Comparison of ENCODE assay signal across 8 cellular contexts in the genomic region with DNA sequence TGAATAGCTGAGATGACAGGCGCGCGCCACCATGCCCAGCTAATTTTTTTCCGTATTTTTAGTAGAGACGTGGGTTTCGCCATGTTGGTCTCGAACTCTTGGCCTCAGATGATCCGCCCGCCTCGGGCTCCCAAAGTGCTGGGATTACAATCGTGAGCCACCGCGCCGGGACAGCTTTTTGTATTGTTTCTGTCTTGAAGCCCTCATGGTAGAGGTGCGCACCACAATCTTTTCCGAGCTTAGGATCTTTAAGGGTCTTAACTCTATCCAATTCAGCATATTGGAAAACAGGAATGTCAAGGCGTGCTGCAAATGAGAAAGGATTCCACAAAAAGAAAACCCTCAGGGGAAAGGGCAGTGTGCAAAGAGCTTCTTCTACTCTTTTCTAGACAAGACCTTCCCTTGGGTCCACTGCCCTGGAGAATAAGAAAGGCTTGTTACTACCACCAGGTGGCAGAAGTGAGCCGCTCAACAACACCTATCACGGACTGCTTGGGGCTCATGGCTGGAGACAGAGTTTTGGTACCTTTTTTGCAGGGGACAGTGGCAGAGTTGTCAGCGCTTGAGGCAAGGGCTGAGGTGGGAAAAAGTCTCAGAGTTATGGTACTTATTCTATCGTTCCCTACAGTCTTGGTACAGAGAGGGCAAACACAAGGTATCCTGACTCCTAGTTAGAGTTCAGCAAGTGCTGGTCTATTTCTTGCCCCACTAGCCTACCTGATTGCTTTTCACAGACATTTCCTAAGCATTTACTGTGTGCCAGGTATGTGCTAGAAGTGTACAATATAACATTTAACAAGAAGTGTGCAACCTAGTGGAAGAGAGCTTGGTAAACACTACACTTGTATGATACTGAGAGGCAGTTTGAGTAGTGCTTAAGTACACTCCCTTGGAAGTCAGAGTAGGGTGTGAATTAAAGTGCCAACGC. TPM values are rescaled to one million over a fixed set of nuclear protein-coding genes. Genes with fewer than 3 reads are reported as not detected.
A peak's percentile ranks its signal among the peaks of the same experiment; 100 is the strongest.
DNase-seq lines count a peak whose midpoint lies in the region; ATAC-seq and TF ChIP-seq lines count a peak whose summit lies in the region.

No MANE protein-coding gene starts in this region.

- no peaks in the 10 kb centered on the region for H3K79me2 ChIP-seq in OCI-LY7 (ENCODE audit: insufficient read depth, low read depth, low read length)

- H3K9me3 ChIP-seq in OCI-LY7 (ENCODE audit: low read length), result no peaks in the 10 kb centered on the region

- no peaks in the 10 kb centered on the region for H4K20me1 ChIP-seq in OCI-LY7 (ENCODE audit: insufficient read depth, low read length)

- peak; percentile 62 for ATAC-seq in GM19328 (IDR thresholded peaks at IDR 0.05; ENCODE audit: unreplicated experiment)

- CTCF ChIA-PET in OCI-LY7 (lab: Charles Lee; ENCODE audit: unreplicated experiment), result interaction anchor here (0.5 to 2.1 kb wide), 15 partner anchors 21 to 156 kb away, joined by 3 to 11 read pairs (median 4); partner anchors contain the start of genes AAAS and SP1

- no peaks in the 10 kb centered on the region for H3K9me2 ChIP-seq in OCI-LY7 (ENCODE audit: insufficient read depth, low read length)

- BruUV-seq in OCI-LY7 (replicated peaks; lab: Mats Ljungman, UMichigan), result no TSS peak

- no peak overlapping the region for H3K4me2 ChIP-seq in OCI-LY7 (ENCODE audit: low read length)

- TF ChIP-seq CTCF in OCI-LY7 (conservative IDR thresholded peaks at IDR 0.05; ENCODE audit: low read length) (peak; percentile 93), epithelial cell of proximal tubule (conservative IDR thresholded peaks at IDR 0.05; ENCODE audit: low read depth, low read length) (peak; percentile 91)

- POLR2A ChIA-PET in OCI-LY7 (lab: Charles Lee), result interaction anchor here (0.5 to 2.8 kb wide), 6 partner anchors 9 to 228 kb away, joined by 3 to 9 read pairs (median 5); partner anchors contain the start of gene SP1

- peak; percentile 94 for DNase-seq in Ammon's horn (ENCODE audit: low spot score)
- DNase-seq in Jurkat, Clone E6-1 (ENCODE audit: low read depth, low spot score), result peak; percentile 81
- peak; percentile 88 for DNase-seq in OCI-LY7 (ENCODE audit: low spot score)
- peak; percentile 81 for DNase-seq in activated CD8-positive, alpha-beta memory T cell treated with anti-CD3 and anti-CD28 coated beads, Interleukin-2, amount 50 U/mL, for 4 hours
- DNase-seq in epithelial cell of proximal tubule (ENCODE audit: low read depth), result no peak
- DNase-seq in myocyte (ENCODE audit: low read depth), result peak; percentile 86
- DNase-seq in stimulated activated CD8-positive, alpha-beta memory T cell treated with anti-CD3 and anti-CD28 coated beads, Interleukin-7, amount 100 ng/mL, for 48 hours (ENCODE audit: extremely low read depth in 1 of 2, low read depth in 1 of 2), result peak; percentile 54 to 67

- H3K36me3 ChIP-seq in OCI-LY7 (ENCODE audit: insufficient read depth, low read length), result no peaks in the 10 kb centered on the region

- H3K4me1 ChIP-seq in OCI-LY7 (ENCODE audit: insufficient read depth, low read length, poor library complexity, severe bottlenecking), result no peaks in the 10 kb centered on the region

- intact Hi-C loops in OCI-LY7 (cut with micrococcal nuclease; ENCODE audit: unreplicated experiment), result loop anchor here (1.0 kb wide), 3 partner anchors 27 to 156 kb away; no protein-coding TSS in a partner anchor

- H2AFZ ChIP-seq in OCI-LY7 (ENCODE audit: low read length), result peak overlapping the region; percentile 44; the same call in 1 of the 2 replicates

- no peak overlapping the region for H3K4me3 ChIP-seq in Jurkat, Clone E6-1 (ENCODE audit: low read length)
- H3K4me3 ChIP-seq in OCI-LY7 (ENCODE audit: low read depth, low read length, poor library complexity, severe bottlenecking), result no peak overlapping the region
- H3K4me3 ChIP-seq in epithelial cell of proximal tubule (ENCODE audit: low read depth, low read length), result no peak overlapping the region

- no peak overlapping the region for H3K27ac ChIP-seq in OCI-LY7 (ENCODE audit: low read depth, low read length, poor library complexity, severe bottlenecking)

RNA-seq across cellular contexts. Expression of gene SP7, which starts 16.4 kb away (rescaled TPM):
- not detected for polyA plus RNA-seq in Jurkat, Clone E6-1 (2012; ENCODE audit: insufficient read depth, insufficient read length)
- 0.16 TPM in 1 of 2 replicates, not detected in the other for total RNA-seq in OCI-LY7 (2014; rRNA removed; shearing (Covaris generic))
- total RNA-seq in OCI-LY7 (2022), result 0.27 TPM in 1 of 2 replicates, not detected in the other
- not detected in 2 replicates for total RNA-seq in epithelial cell of proximal tubule
- not detected in 2 replicates for total RNA-seq in myocyte
- polyA plus RNA-seq in myocyte (2012), result not detected

RNA-seq across cellular contexts. Expression of gene SP1, which starts 27.4 kb away (rescaled TPM):
- 26.7 TPM for polyA plus RNA-seq in Jurkat, Clone E6-1 (2012; ENCODE audit: insufficient read depth, insufficient read length)
- total RNA-seq in OCI-LY7 (2014; rRNA removed; shearing (Covaris generic)), result 47.3 and 58.9 TPM in 2 replicates
- total RNA-seq in OCI-LY7 (2022) (83.9 and 93.9 TPM in 2 replicates), epithelial cell of proximal tubule (29.2 and 33.6 TPM in 2 replicates), myocyte (28.9 and 35.6 TPM in 2 replicates)
- polyA plus RNA-seq in myocyte (2012), result 19.0 TPM

RNA-seq across cellular contexts. Expression of gene AAAS, which starts 31.2 kb away (rescaled TPM):
- 125 TPM for polyA plus RNA-seq in Jurkat, Clone E6-1 (2012; ENCODE audit: insufficient read depth, insufficient read length)
- total RNA-seq in OCI-LY7 (2014; rRNA removed; shearing (Covaris generic)), result 85.5 and 95.6 TPM in 2 replicates
- 94.5 and 109 TPM in 2 replicates for total RNA-seq in OCI-LY7 (2022)
- total RNA-seq in epithelial cell of proximal tubule, result 80.3 and 84.5 TPM in 2 replicates
- 63.6 and 74.1 TPM in 2 replicates for total RNA-seq in myocyte
- polyA plus RNA-seq in myocyte (2012), result 55.7 TPM

RNA-seq across cellular contexts. Expression of gene MYG1, which starts 53.1 kb away (rescaled TPM):
- 89.9 TPM for polyA plus RNA-seq in Jurkat, Clone E6-1 (2012; ENCODE audit: insufficient read depth, insufficient read length)
- 41.0 and 53.4 TPM in 2 replicates for total RNA-seq in OCI-LY7 (2014; rRNA removed; shearing (Covaris generic))
- 59.3 and 64.9 TPM in 2 replicates for total RNA-seq in OCI-LY7 (2022)
- total RNA-seq in epithelial cell of proximal tubule, result 65.3 and 70.9 TPM in 2 replicates
- total RNA-seq in myocyte, result 40.9 and 42.8 TPM in 2 replicates
- 59.8 TPM for polyA plus RNA-seq in myocyte (2012)

RNA-seq across cellular contexts. Expression of gene PFDN5, which starts 57.3 kb away (rescaled TPM):
- 698 TPM for polyA plus RNA-seq in Jurkat, Clone E6-1 (2012; ENCODE audit: insufficient read depth, insufficient read length)
- total RNA-seq in OCI-LY7 (2014; rRNA removed; shearing (Covaris generic)), result 348 and 394 TPM in 2 replicates
- total RNA-seq in OCI-LY7 (2022) (264 TPM in 2 replicates), epithelial cell of proximal tubule (353 and 443 TPM in 2 replicates), myocyte (253 and 294 TPM in 2 replicates)
- 728 TPM for polyA plus RNA-seq in myocyte (2012)
